In the genomic region with DNA sequence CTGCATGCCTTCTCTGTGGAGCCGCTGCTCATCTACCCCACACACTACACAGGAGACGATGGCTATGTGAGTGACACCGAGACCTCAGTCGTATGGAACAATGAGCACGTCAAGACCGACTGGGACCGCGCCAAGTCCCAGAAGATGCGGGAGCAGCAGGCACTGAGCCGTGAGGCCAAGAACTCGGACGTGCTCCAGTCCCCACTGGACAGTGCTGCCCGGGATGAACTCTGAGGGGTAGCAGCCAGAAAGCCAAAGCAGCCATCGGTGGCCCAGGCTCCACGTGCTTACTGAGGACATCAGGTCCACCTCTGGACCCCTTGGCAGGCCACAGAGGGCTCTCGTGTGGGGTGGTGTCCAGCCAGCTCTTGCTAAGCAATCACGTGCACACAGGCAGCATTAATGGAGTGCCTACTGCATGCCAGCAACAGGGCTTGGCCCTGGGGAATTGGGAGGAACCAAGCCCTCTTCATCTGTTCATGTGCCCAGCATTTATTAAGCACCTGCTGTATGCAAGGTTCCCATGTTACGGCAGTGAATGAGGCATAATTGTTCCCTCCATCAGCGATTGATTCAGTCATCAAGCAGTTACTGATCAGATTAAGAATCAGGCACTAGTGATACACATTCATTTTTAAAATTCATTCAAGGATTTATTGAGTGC, we compare ENCODE assay signal across 17 cellular contexts. TPM values are rescaled to one million over a fixed set of nuclear protein-coding genes. Genes with fewer than 3 reads are reported as not detected.
DNase-seq lines count a peak whose midpoint lies in the region; ATAC-seq, FAIRE-seq and TF ChIP-seq lines count a peak whose summit lies in the region.
"Had no signal": no experiment of that assay in that cellular context is flagged by ENCODE, and none has a peak within 500 bp of the region (broad histone marks: within the 10 kb centered on the region; RNA-seq: fewer than 3 reads in every experiment).

No MANE protein-coding gene starts in this region.

- no peaks in the 10 kb centered on the region for H3K4me1 ChIP-seq in HepG2 (ENCODE audit: insufficient read depth, low read length)
- no peaks in the 10 kb centered on the region for H3K4me1 ChIP-seq in right lobe of liver
- H3K4me1 ChIP-seq in IMR-90 (ENCODE audit: control insufficient read depth, insufficient read depth, low read length): no peaks in the 10 kb centered on the region
- peaks cover 0 to 18% (median 14%) of the 10 kb centered on the region in 4 experiments; a peak in 6 of 7 replicates for H3K4me1 ChIP-seq in H1 (replicated peaks in 1 of 4; ENCODE audit: control insufficient read depth in 3 of 4, insufficient read depth in 4 of 4, low read length in 3 of 4)

- no peak overlapping the region for H2BK12ac ChIP-seq in H1 (ENCODE audit: low read depth, low read length)

- H3K36me3 ChIP-seq in HepG2 (replicated peaks in 1 of 2; ENCODE audit: control insufficient read depth in 1 of 2, insufficient read depth in 2 of 2, low read length in 2 of 2): peaks cover 11 to 34% of the 10 kb centered on the region in 2 experiments
- H3K36me3 ChIP-seq in right lobe of liver: peaks cover 0 to 22% (median 5%) of the 10 kb centered on the region in 4 donors
- H3K36me3 ChIP-seq in IMR-90 (ENCODE audit: control insufficient read depth, insufficient read depth, low read length): peaks cover 45% of the 10 kb centered on the region
- H3K36me3 ChIP-seq in H1 (ENCODE audit: control insufficient read depth in 2 of 4, insufficient read depth in 4 of 4, low read length in 3 of 4): peaks cover 0 to 10% (median 2%) of the 10 kb centered on the region in 4 experiments; a peak in 3 of 8 replicates

- CTCF ChIA-PET in HepG2 (lab: Yijun Ruan, JAX; ENCODE audit: low intra/inter-chr PET ratio, low total read pairs) (no interaction called here), IMR-90 (lab: Yijun Ruan, JAX) (no interaction called here), H1 (lab: Charles Lee; ENCODE audit: partially characterized antibody) (interaction anchor here (0.5 to 2.3 kb wide), 6 partner anchors 24 to 419 kb away, joined by 3 to 30 read pairs (median 4); no protein-coding TSS in a partner anchor)

- H3K18ac ChIP-seq in IMR-90 (ENCODE audit: low read depth, low read length) (no peak overlapping the region), H1 (ENCODE audit: extremely low read depth, low read length) (no peak overlapping the region)

- TF ChIP-seq EP300 in HepG2 (IDR thresholded peaks at IDR 0.05; ENCODE audit: low read depth in 2 of 2, low read length in 2 of 2): no peak
- TF ChIP-seq EP300 in HepG2 (CRISPR knock-in tag; IDR thresholded peaks at IDR 0.05; ENCODE audit: borderline replicate concordance): no peak
- no peak for TF ChIP-seq EP300 in H1 (IDR thresholded peaks at IDR 0.05; ENCODE audit: borderline replicate concordance in 1 of 2, low read depth in 2 of 2, low read length in 2 of 2)

- TSS peak; percentile 69 for BruUV-seq in HepG2 (replicated peaks; lab: Mats Ljungman, UMichigan)
- BruUV-seq in IMR-90 (replicated peaks; lab: Mats Ljungman, UMichigan): TSS peak; percentile 81

- no peak overlapping the region for H2BK15ac ChIP-seq in IMR-90 (ENCODE audit: low read depth, low read length)
- H2BK15ac ChIP-seq in H1 (ENCODE audit: low read length): no peak overlapping the region

- H3K27ac Mint-ChIP-seq in activated T-helper 17 cell treated with anti-CD3 and anti-CD28 coated beads, Interleukin-2, amount 50 U/mL, for 72 hours: no peak overlapping the region
- H3K27ac Mint-ChIP-seq: B cell; CD4-positive, alpha-beta T cell; GM23338; H9 had no signal

- H3K36me3 Mint-ChIP-seq in activated T-helper 17 cell treated with anti-CD3 and anti-CD28 coated beads, Interleukin-2, amount 50 U/mL, for 72 hours (ENCODE audit: low read depth): peaks cover 58% of the 10 kb centered on the region

- 0 out of 2 replicates have a peak, but pooled peaks cover 2% of the 10 kb centered on the region for H4K20me1 ChIP-seq in HepG2 (ENCODE audit: insufficient read depth, low read length)
- peaks cover 15% of the 10 kb centered on the region for H4K20me1 ChIP-seq in IMR-90 (ENCODE audit: insufficient read depth, low read length)
- H4K20me1 ChIP-seq in H1 (replicated peaks in 1 of 2; ENCODE audit: control insufficient read depth in 1 of 2, insufficient read depth in 2 of 2, low read length in 2 of 2): peaks cover 1 to 3% of the 10 kb centered on the region in 2 experiments

- H3K4me3 ChIP-seq in HepG2 (replicated peaks in 1 of 3; ENCODE audit: insufficient read depth in 1 of 3, low read depth in 2 of 3, low read length in 3 of 3) (no peak overlapping the region), right lobe of liver (no peak overlapping the region), IMR-90 (ENCODE audit: insufficient read depth, low read depth, low read length) (no peak overlapping the region), H1 (ENCODE audit: extremely low read depth in 1 of 4, insufficient read depth in 2 of 4, low read depth in 3 of 4, low read length in 4 of 4) (no peak overlapping the region)
- H3K4me3 ChIP-seq: GM23338 had no signal

- H4K91ac ChIP-seq in IMR-90 (ENCODE audit: insufficient read depth, low read depth, low read length) (no peak overlapping the region), H1 (replicated peaks; ENCODE audit: insufficient read length, low read length) (no peak overlapping the region)

- ATAC-seq in HepG2 (no peak), right lobe of liver (no peak), IMR-90 (ENCODE audit: low read depth) (no peak), GM18873 (IDR thresholded peaks at IDR 0.05; ENCODE audit: low FRiP score, unreplicated experiment) (no peak)
- no peak for ATAC-seq in activated T-helper 17 cell treated with anti-CD3 and anti-CD28 coated beads, Interleukin-2, amount 50 U/mL, for 72 hours (replicated peaks)

- H3K27me3 ChIP-seq in HepG2 (ENCODE audit: control insufficient read depth in 1 of 2, insufficient read depth in 2 of 2, low read length in 2 of 2): no peaks in the 10 kb centered on the region
- H3K27me3 ChIP-seq in right lobe of liver: no peaks in the 10 kb centered on the region
- 0 out of 2 replicates have a peak, but pooled peaks cover 1% of the 10 kb centered on the region for H3K27me3 ChIP-seq in IMR-90 (ENCODE audit: control insufficient read depth, insufficient read depth, low read length)
- H3K27me3 ChIP-seq in H1 (replicated peaks in 1 of 4; ENCODE audit: control insufficient read depth in 3 of 4, extremely low read depth in 1 of 4, insufficient read depth in 3 of 4, low read length in 3 of 4): no peaks in the 10 kb centered on the region

- H3K79me1 ChIP-seq in IMR-90 (ENCODE audit: low read depth in 1 of 2, low read length in 2 of 2) (peaks cover 4 to 6% of the 10 kb centered on the region in 2 experiments; a peak in 2 of 4 replicates), H1 (ENCODE audit: low read depth, low read length) (peaks cover 3% of the 10 kb centered on the region; the same call in 1 of the 2 replicates)

- DNase-seq in HepG2 (ENCODE audit: low spot score): no peak
- no peak for DNase-seq in right lobe of liver
- no peak for DNase-seq in IMR-90
- no peak for DNase-seq in H1 (ENCODE audit: low read depth in 1 of 2, low spot score in 2 of 2)
- DNase-seq in GM03348 (ENCODE audit: low spot score): no peak
- DNase-seq in cerebellum (ENCODE audit: low spot score): no peak
- DNase-seq: 8988T; CD4-positive, alpha-beta T cell; DMS79 treated with DMSO at 0.1 percent for 48 hours had no signal

- H3K56ac ChIP-seq in IMR-90 (ENCODE audit: extremely low read depth, insufficient read depth, low read length) (no peak overlapping the region), H1 (replicated peaks; ENCODE audit: insufficient read length, low read depth, low read length) (no peak overlapping the region)

- no peak overlapping the region for H2BK5ac ChIP-seq in IMR-90 (ENCODE audit: low read depth, low read length, poor library complexity, severe bottlenecking)
- peak overlapping the region; percentile 20; the same call in 1 of the 2 replicates for H2BK5ac ChIP-seq in H1 (ENCODE audit: low read depth, low read length)

- no peak overlapping the region for H4K8ac ChIP-seq in IMR-90 (ENCODE audit: low read depth in 2 of 2, low read length in 2 of 2)
- no peak overlapping the region for H4K8ac ChIP-seq in H1 (ENCODE audit: extremely low read depth, insufficient read depth, low read length)

- peaks cover 4% of the 10 kb centered on the region for H3K4me1 Mint-ChIP-seq in activated T-helper 17 cell treated with anti-CD3 and anti-CD28 coated beads, Interleukin-2, amount 50 U/mL, for 72 hours

- TF ChIP-seq POLR2A in HepG2 (IDR thresholded peaks at IDR 0.05; ENCODE audit: insufficient read depth in 1 of 2, low read depth in 2 of 2, low read length in 2 of 2): no peak
- no peak for TF ChIP-seq POLR2A in right lobe of liver (IDR thresholded peaks at IDR 0.05)
- TF ChIP-seq POLR2A in IMR-90 (IDR thresholded peaks at IDR 0.05; ENCODE audit: low read depth, low read length): no peak
- no peak for TF ChIP-seq POLR2A in H1 (IDR thresholded peaks at IDR 0.05; ENCODE audit: control extremely low read depth in 1 of 2, low read depth in 2 of 2, low read length in 2 of 2)

- H3K27me3 Mint-ChIP-seq in activated T-helper 17 cell treated with anti-CD3 and anti-CD28 coated beads, Interleukin-2, amount 50 U/mL, for 72 hours: no peaks in the 10 kb centered on the region
- H3K27me3 Mint-ChIP-seq: B cell; CD4-positive, alpha-beta T cell had no signal

- H2AK9ac ChIP-seq in IMR-90 (replicated peaks; ENCODE audit: low read depth, low read length, poor library complexity): no peak overlapping the region

- no peak overlapping the region for H3K4ac ChIP-seq in IMR-90 (ENCODE audit: low read depth, low read length)
- H3K4ac ChIP-seq in H1 (replicated peaks; ENCODE audit: insufficient read length, low read depth, low read length): no peak overlapping the region

- H2BK20ac ChIP-seq in IMR-90 (ENCODE audit: low read depth, low read length) (no peak overlapping the region), H1 (ENCODE audit: low read length) (no peak overlapping the region)

- H3K23ac ChIP-seq in IMR-90 (ENCODE audit: low read depth, low read length): no peak overlapping the region
- H3K23ac ChIP-seq in H1 (ENCODE audit: insufficient read length): no peak overlapping the region

- no peaks in the 10 kb centered on the region for H3K9me3 Mint-ChIP-seq in activated T-helper 17 cell treated with anti-CD3 and anti-CD28 coated beads, Interleukin-2, amount 50 U/mL, for 72 hours
- H3K9me3 Mint-ChIP-seq: CD4-positive, alpha-beta T cell; GM23338; H9 had no signal

- in situ Hi-C loops in HepG2 (cut with HindIII; ENCODE audit: extremely low pct_ligation_motif_present, low pct_unique_long_range_greater_than_20kb) (no loop called here), IMR-90 (cut with MboI; ENCODE audit: low sequenced_read_pairs) (no loop called here)

- H3K9me1 ChIP-seq in IMR-90 (ENCODE audit: insufficient read depth, low read length): peaks cover 10% of the 10 kb centered on the region; the same call in 1 of the 2 replicates

- TF ChIP-seq CTCF in HepG2 (CRISPR knock-in tag; IDR thresholded peaks at IDR 0.05): no peak
- TF ChIP-seq CTCF in right lobe of liver (IDR thresholded peaks at IDR 0.05): no peak
- TF ChIP-seq CTCF in IMR-90 (conservative IDR thresholded peaks at IDR 0.05; ENCODE audit: low read depth, low read length): no peak
- TF ChIP-seq CTCF in H1 (IDR thresholded peaks at IDR 0.05; ENCODE audit: control extremely low read depth in 1 of 3, insufficient read depth in 1 of 3, low read depth in 1 of 3, low read length in 3 of 3): no peak

- no peak for FAIRE-seq in HepG2 (lab: Jason Lieb, UNC)
- FAIRE-seq in H1 (lab: Jason Lieb, UNC): no peak
- FAIRE-seq: GM12892, GM18507 had no signal

- H3K4me3 Mint-ChIP-seq in activated T-helper 17 cell treated with anti-CD3 and anti-CD28 coated beads, Interleukin-2, amount 50 U/mL, for 72 hours: no peak overlapping the region
- H3K4me3 Mint-ChIP-seq: B cell; CD4-positive, alpha-beta T cell; GM23338; H9 had no signal

- H3K79me2 ChIP-seq in HepG2 (ENCODE audit: insufficient read depth, low read length) (no peaks in the 10 kb centered on the region), H1 (ENCODE audit: control insufficient read depth in 1 of 2, insufficient read depth in 2 of 2, low read length in 2 of 2) (no peaks in the 10 kb centered on the region)

- H3K9ac ChIP-seq in HepG2 (ENCODE audit: insufficient read depth, low read depth, low read length): no peak overlapping the region
- H3K9ac ChIP-seq in IMR-90 (ENCODE audit: low read depth, low read length): no peak overlapping the region
- H3K9ac ChIP-seq in H1 (replicated peaks in 1 of 4; ENCODE audit: extremely low read depth in 1 of 4, low read depth in 3 of 4, low read length in 3 of 4): no peak overlapping the region

- dilution Hi-C loops in IMR-90 (cut with HindIII; ENCODE audit: low sequenced_read_pairs, unreplicated experiment): no loop called here

- POLR2A ChIA-PET in HepG2 (lab: Yijun Ruan, JAX): no interaction called here
- POLR2A ChIA-PET in IMR-90 (lab: Charles Lee; ENCODE audit: unreplicated experiment): no interaction called here
- POLR2A ChIA-PET in H1 (lab: Charles Lee; ENCODE audit: partially characterized antibody): no interaction called here

- no peaks in the 10 kb centered on the region; the same call in 1 of the 2 replicates for H3K23me2 ChIP-seq in H1 (ENCODE audit: low read depth, low read length)

- H4K5ac ChIP-seq in IMR-90 (ENCODE audit: low read depth, low read length) (no peak overlapping the region), H1 (ENCODE audit: insufficient read length, low read depth, low read length) (no peak overlapping the region)

- H2BK120ac ChIP-seq in IMR-90 (ENCODE audit: low read depth, low read length) (no peak overlapping the region), H1 (replicated peaks; ENCODE audit: low read depth, low read length) (no peak overlapping the region)

- H3K9me3 ChIP-seq in HepG2 (ENCODE audit: low read length) (no peaks in the 10 kb centered on the region), right lobe of liver (no peaks in the 10 kb centered on the region), IMR-90 (ENCODE audit: control insufficient read depth, insufficient read depth, low read length) (no peaks in the 10 kb centered on the region), H1 (ENCODE audit: insufficient read depth in 2 of 2, low read depth in 1 of 2, low read length in 1 of 2) (no peaks in the 10 kb centered on the region)

- no peak overlapping the region for H3K4me2 ChIP-seq in HepG2 (ENCODE audit: low read depth, low read length)
- no peak overlapping the region for H3K4me2 ChIP-seq in IMR-90 (ENCODE audit: low read depth, low read length)
- H3K4me2 ChIP-seq in H1 (ENCODE audit: insufficient read depth in 1 of 2, low read depth in 2 of 2, low read length in 2 of 2): no peak overlapping the region
- H3K4me2 ChIP-seq: GM23338 had no signal

- intact Hi-C loops in HepG2 (cut with micrococcal nuclease; ENCODE audit: unreplicated experiment) (no loop called here), right lobe of liver (cut with DNase I) (no loop called here), IMR-90 (cut with micrococcal nuclease) (no loop called here)

- H2AFZ ChIP-seq in HepG2 (ENCODE audit: low read length): no peak overlapping the region
- no peak overlapping the region for H2AFZ ChIP-seq in IMR-90 (replicated peaks; ENCODE audit: low read length, poor library complexity)
- H2AFZ ChIP-seq in H1 (ENCODE audit: low read length): no peak overlapping the region
- H2AFZ ChIP-seq: GM23338 had no signal

- no peak for TF ChIP-seq RAD21 in HepG2 (CRISPR knock-in tag; IDR thresholded peaks at IDR 0.05)
- TF ChIP-seq RAD21 in IMR-90 (IDR thresholded peaks at IDR 0.05; ENCODE audit: low read length): no peak
- no peak for TF ChIP-seq RAD21 in H1 (IDR thresholded peaks at IDR 0.05 in 1 of 2, conservative IDR thresholded peaks at IDR 0.05 in 1 of 2; ENCODE audit: low read depth in 2 of 2, low read length in 2 of 2)

- H2AK5ac ChIP-seq in IMR-90 (ENCODE audit: low read depth, low read length) (no peak overlapping the region), H1 (ENCODE audit: low read depth, low read length) (no peak overlapping the region)

- H3K14ac ChIP-seq in IMR-90 (replicated peaks; ENCODE audit: low read depth, low read length) (no peak overlapping the region), H1 (ENCODE audit: insufficient read length) (no peak overlapping the region)

- H3K27ac ChIP-seq in HepG2 (ENCODE audit: extremely low read length, insufficient read depth, low read length): no peak overlapping the region
- H3K27ac ChIP-seq in right lobe of liver: no peak overlapping the region
- H3K27ac ChIP-seq in IMR-90 (ENCODE audit: insufficient read depth, low read length): no peak overlapping the region
- H3K27ac ChIP-seq in H1 (ENCODE audit: low read depth, low read length): no peak overlapping the region
- H3K27ac ChIP-seq: C4-2B had no signal

- WGBS in HepG2 (ENCODE audit: low lambda C conversion rate): 94% methylated on average over 17 of the region's 19 CpGs
- 90% methylated on average over 8 of the region's 19 CpGs for WGBS in right lobe of liver (ENCODE audit: insufficient coverage, low coverage, low lambda C conversion rate, missing lambda C conversion rate)
- WGBS in IMR-90 (ENCODE audit: extremely low coverage in 2 of 2, insufficient read length in 1 of 2), 2 experiments: 95% methylated on average over 14 of the region's 19 CpGs; no CpG with 5 or more reads in 1 of the 2 experiments
- WGBS in H1 (ENCODE audit: extremely low coverage in 1 of 2, insufficient coverage in 1 of 2, insufficient read length in 1 of 2, insufficient replicate concordance in 2 of 2, low coverage in 1 of 2, low lambda C conversion rate in 2 of 2, missing lambda C conversion rate in 1 of 2), 2 experiments: 92% methylated on average over 19 of the region's 19 CpGs; no CpG with 5 or more reads in 1 of the 2 experiments

RNA-seq across cellular contexts. Expression of a gene that starts 25.9 kb away (rescaled TPM):
- 33.3 and 58.0 TPM in 2 replicates for total RNA-seq in HepG2 (2016; rRNA removed; fragmentation: Illumina TruSeq; extraction: Trizol)
- 9.3 and 10.3 TPM in 2 replicates for total RNA-seq in HepG2 (2016; cell fraction: cytosol; rRNA removed; fragmentation: Illumina TruSeq; extraction: Trizol; ENCODE audit: low read depth)
- total RNA-seq in HepG2 (2016; cell fraction: insoluble cytoplasmic fraction; rRNA removed; fragmentation: Illumina TruSeq; extraction: Trizol): 33.6 and 57.7 TPM in 2 replicates
- total RNA-seq in HepG2 (2016; cell fraction: membrane; rRNA removed; fragmentation: Illumina TruSeq; extraction: Trizol): 32.5 and 35.6 TPM in 2 replicates
- 53.1 and 65.6 TPM in 2 replicates for total RNA-seq in HepG2 (2016; cell fraction: nucleus; rRNA removed; fragmentation: Illumina TruSeq; extraction: Trizol)
- polyA plus RNA-seq in HepG2 (2011; rRNA removed): 196 and 211 TPM in 2 replicates
- polyA plus RNA-seq in HepG2 (2011; cell fraction: cytosol; rRNA removed): 111 and 141 TPM in 2 replicates
- 153 and 157 TPM in 2 replicates for polyA plus RNA-seq in HepG2 (2011; cell fraction: nucleus; rRNA removed)
- polyA plus RNA-seq in HepG2 (2012): 58.7 and 87.4 TPM in 2 replicates
- 9.2 and 9.8 TPM in 2 replicates for polyA plus RNA-seq in HepG2 (2016; cell fraction: cytosol; fragmentation: Illumina TruSeq; extraction: Trizol; ENCODE audit: low read depth)
- 35.7 and 38.2 TPM in 2 replicates for polyA plus RNA-seq in HepG2 (2016; cell fraction: insoluble cytoplasmic fraction; fragmentation: Illumina TruSeq; extraction: Trizol; ENCODE audit: low read depth)
- polyA plus RNA-seq in HepG2 (2016; cell fraction: membrane; fragmentation: Illumina TruSeq; extraction: Trizol; ENCODE audit: low read depth): 23.4 and 28.7 TPM in 2 replicates
- polyA plus RNA-seq in HepG2 (2016; cell fraction: nucleus; fragmentation: Illumina TruSeq; extraction: Trizol; ENCODE audit: insufficient read depth, low read depth): 111 TPM in 2 replicates
- polyA minus RNA-seq in HepG2 (2011; rRNA and poly(A)+ RNA removed; ENCODE audit: low replicate concordance): 360 and 644 TPM in 2 replicates
- 74.1 and 77.3 TPM in 2 replicates for polyA minus RNA-seq in HepG2 (2011; cell fraction: cytosol; rRNA and poly(A)+ RNA removed)
- 32.0 and 33.2 TPM in 2 replicates for polyA minus RNA-seq in HepG2 (2011; cell fraction: nucleus; rRNA and poly(A)+ RNA removed)
- 10 to 100 TPM; 23.2 to 36.8 (median 31.1) TPM for total RNA-seq in right lobe of liver
- total RNA-seq in IMR-90 (2012; rRNA removed): 74.2 and 77.1 TPM in 2 replicates
- polyA plus RNA-seq in IMR-90 (2012; rRNA removed): 117 and 124 TPM in 2 replicates
- polyA plus RNA-seq in IMR-90 (2012; cell fraction: cytosol; rRNA removed): 127 and 204 TPM in 2 replicates
- polyA plus RNA-seq in IMR-90 (2012; cell fraction: nucleus; rRNA removed; ENCODE audit: low replicate concordance): 103 and 152 TPM in 2 replicates
- total RNA-seq in H1 (2021; fragmentation: NEBNext Ultra II Directional; extraction: Animal tissue kit (Norgen Biotek cat#: 25700)): 40.4 and 44.7 TPM in 2 replicates
- polyA plus RNA-seq in H1 (2011; rRNA removed): 58.1 and 62.8 TPM in 2 replicates
- polyA plus RNA-seq in H1 (2011; cell fraction: cytosol; rRNA removed): 56.3 TPM
- polyA plus RNA-seq in H1 (2011; cell fraction: nucleus; rRNA removed): 79.4 TPM
- polyA plus RNA-seq in H1 (2012, experiment 1 of 2): 41.1 to 44.8 TPM (median 43.8 TPM) in 4 replicates
- 44.9 TPM for polyA plus RNA-seq in H1 (2012, experiment 2 of 2)
- 54.5 TPM for polyA plus RNA-seq in H1 (2013, experiment 1 of 2)
- 59.4 TPM for polyA plus RNA-seq in H1 (2013, experiment 2 of 2)
- polyA minus RNA-seq in H1 (2011; rRNA and poly(A)+ RNA removed): 72.7 and 96.7 TPM in 2 replicates
- polyA minus RNA-seq in H1 (2011; cell fraction: cytosol; rRNA and poly(A)+ RNA removed): 48.0 TPM
- polyA minus RNA-seq in H1 (2011; cell fraction: nucleus; rRNA and poly(A)+ RNA removed): 21.6 TPM
- 10 to 100 TPM; 41.1 to 76.5 TPM for total RNA-seq in activated T-helper 17 cell treated with anti-CD3 and anti-CD28 coated beads, Interleukin-2, amount 50 U/mL, for 72 hours
- 19.1 TPM for total RNA-seq in cerebellum
